ENCODE assay signal across 14 cellular contexts in the genomic region with DNA sequence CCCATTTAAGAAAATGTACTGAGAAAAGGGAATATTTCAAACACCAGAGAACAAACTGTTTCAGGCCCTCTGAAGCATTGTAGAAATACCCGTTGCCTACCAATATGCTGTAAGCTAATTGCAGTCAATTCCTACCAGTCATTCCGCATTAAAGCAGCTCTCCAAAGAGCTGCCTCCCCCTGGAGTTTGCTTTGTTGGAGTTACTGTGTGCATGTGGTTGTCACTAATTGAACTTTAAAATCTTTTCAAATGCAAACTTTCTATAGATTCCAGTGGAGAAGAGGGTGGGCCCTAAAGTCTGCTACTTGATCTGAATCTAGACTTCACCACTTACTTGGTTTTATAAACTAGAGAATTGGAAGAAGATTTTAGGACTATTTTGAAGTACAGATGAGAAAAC.
DNase-seq lines count a peak whose midpoint lies in the region; ATAC-seq and TF ChIP-seq lines count a peak whose summit lies in the region.
"Had no signal": no experiment of that assay in that cellular context is flagged by ENCODE, and none has a peak within 500 bp of the region (broad histone marks: within the 10 kb centered on the region; RNA-seq: fewer than 3 reads in every experiment).

No MANE protein-coding gene starts in this region.

- no peak for ATAC-seq in HG03045 (IDR thresholded peaks at IDR 0.05; ENCODE audit: unreplicated experiment)
- ATAC-seq in HG03457 (IDR thresholded peaks at IDR 0.05; ENCODE audit: unreplicated experiment): no peak

- H3K9me3 ChIP-seq in CD8-positive, alpha-beta memory T cell (ENCODE audit: low read length): no peaks in the 10 kb centered on the region
- H3K9me3 ChIP-seq in OCI-LY3 (ENCODE audit: insufficient read depth, low read length) (no peaks in the 10 kb centered on the region), iPS DF 6.9 (ENCODE audit: control insufficient read depth, insufficient read depth, low read length) (no peaks in the 10 kb centered on the region)
- H3K9me3 ChIP-seq: stomach had no signal

- no peak overlapping the region for H3K4me3 ChIP-seq in CD8-positive, alpha-beta memory T cell (ENCODE audit: low read length)
- no peak overlapping the region for H3K4me3 ChIP-seq in OCI-LY3 (ENCODE audit: low read length)
- no peak overlapping the region for H3K4me3 ChIP-seq in iPS DF 6.9 (ENCODE audit: low read length)

- DNase-seq in CD8-positive, alpha-beta memory T cell: no peak
- peak; percentile 45 for DNase-seq in iPS DF 6.9 (ENCODE audit: low read depth, low spot score)
- DNase-seq in retina: peak; percentile 62
- DNase-seq in type B pancreatic cell (ENCODE audit: extremely low spot score, unreplicated experiment): no peak
- DNase-seq in head of caudate nucleus: no peak
- DNase-seq: activated CD4-positive, alpha-beta T cell treated with anti-CD3 and anti-CD28 coated beads, Interleukin-2, amount 50 U/mL, for 4 hours; central memory CD4-positive, alpha-beta T cell; stimulated activated CD4-positive, alpha-beta T cell treated with anti-CD3 and anti-CD28 coated beads, Interleukin-15, amount 100 ng/mL, for 24 hours; stomach had no signal

- peaks cover 0 to 7% of the 10 kb centered on the region in 2 donors for H3K27me3 Mint-ChIP-seq in CD8-positive, alpha-beta memory T cell
- peaks cover 7% of the 10 kb centered on the region for H3K27me3 Mint-ChIP-seq in type B pancreatic cell

- no peaks in the 10 kb centered on the region for H3K27me3 ChIP-seq in CD8-positive, alpha-beta memory T cell (ENCODE audit: insufficient read depth, low read length, poor library complexity, severe bottlenecking)
- H3K27me3 ChIP-seq in OCI-LY3 (ENCODE audit: low read depth, low read length) (no peaks in the 10 kb centered on the region), iPS DF 6.9 (ENCODE audit: control insufficient read depth, insufficient read depth, low read length) (no peaks in the 10 kb centered on the region; the same call in 1 of the 2 replicates)
- H3K27me3 ChIP-seq: stomach had no signal

- H3K4me3 Mint-ChIP-seq in CD8-positive, alpha-beta memory T cell: peak overlapping the region in 3 of 7 donors; percentile 19 to 48 (median 37)
- H3K4me3 Mint-ChIP-seq in type B pancreatic cell: no peak overlapping the region
- H3K4me3 Mint-ChIP-seq: activated T-helper 1 cell treated with anti-CD3 and anti-CD28 coated beads, Interleukin-12 subunit alpha, Interleukin-12 subunit beta, Interleukin-2, Interleukin-4 antibody, amounts not matched to agents 30 ng/mL and 10 ng/mL and 1 ng/mL, durations not matched to agents 14 hours and 24 hours and 36 hours had no signal

- POLR2A ChIA-PET in CD8-positive, alpha-beta memory T cell (lab: Charles Lee): no interaction called here

- H3K4me1 Mint-ChIP-seq in CD8-positive, alpha-beta memory T cell: peaks cover 28 to 38% (median 38%) of the 10 kb centered on the region in 3 donors
- H3K4me1 Mint-ChIP-seq in type B pancreatic cell (ENCODE audit: unreplicated experiment): peaks cover 37% of the 10 kb centered on the region

- CTCF ChIA-PET in CD8-positive, alpha-beta memory T cell (lab: Charles Lee): no interaction called here

- H3K36me3 Mint-ChIP-seq in CD8-positive, alpha-beta memory T cell: peaks cover 10 to 36% (median 16%) of the 10 kb centered on the region in 3 donors
- H3K36me3 Mint-ChIP-seq in type B pancreatic cell: no peaks in the 10 kb centered on the region

- no CpG with 5 or more reads among the region's 2 CpGs for WGBS in iPS DF 6.9 (ENCODE audit: insufficient coverage, insufficient read length)

- peaks cover 24% of the 10 kb centered on the region for H3K4me1 ChIP-seq in CD8-positive, alpha-beta memory T cell (ENCODE audit: insufficient read depth, low read length)
- peaks cover 52% of the 10 kb centered on the region for H3K4me1 ChIP-seq in OCI-LY3 (ENCODE audit: low read length)
- H3K4me1 ChIP-seq in iPS DF 6.9 (ENCODE audit: control insufficient read depth, insufficient read depth, low read length): peaks cover 24% of the 10 kb centered on the region

- H3K9ac ChIP-seq in OCI-LY3 (ENCODE audit: low read length): no peak overlapping the region

- no peak overlapping the region for H3K27ac ChIP-seq in CD8-positive, alpha-beta memory T cell (ENCODE audit: low read depth, low read length)
- no peak overlapping the region for H3K27ac ChIP-seq in OCI-LY3 (ENCODE audit: low read length)
- no peak overlapping the region for H3K27ac ChIP-seq in iPS DF 6.9 (ENCODE audit: low read length)
- H3K27ac ChIP-seq: SK-N-MC had no signal

- H3K27ac Mint-ChIP-seq in CD8-positive, alpha-beta memory T cell: peak overlapping the region in 7 of 8 donors; percentile 40 to 100 (median 63)
- no peak overlapping the region for H3K27ac Mint-ChIP-seq in type B pancreatic cell
- H3K27ac Mint-ChIP-seq: activated T-helper 1 cell treated with anti-CD3 and anti-CD28 coated beads, Interleukin-12 subunit alpha, Interleukin-12 subunit beta, Interleukin-2, Interleukin-4 antibody, amounts not matched to agents 30 ng/mL and 10 ng/mL and 1 ng/mL, durations not matched to agents 14 hours and 24 hours and 36 hours had no signal

- no peak overlapping the region for H2AFZ ChIP-seq in OCI-LY3 (ENCODE audit: low read depth, low read length)

- H3K36me3 ChIP-seq in CD8-positive, alpha-beta memory T cell (ENCODE audit: insufficient read depth, low read length): peaks cover 1% of the 10 kb centered on the region
- H3K36me3 ChIP-seq in OCI-LY3 (replicated peaks; ENCODE audit: low read depth, low read length) (no peaks in the 10 kb centered on the region), iPS DF 6.9 (ENCODE audit: control insufficient read depth, insufficient read depth, low read length) (no peaks in the 10 kb centered on the region)

- intact Hi-C loops in head of caudate nucleus (cut with DNase I): no loop called here

- no peaks in the 10 kb centered on the region for H3K9me3 Mint-ChIP-seq in CD8-positive, alpha-beta memory T cell
- no peaks in the 10 kb centered on the region for H3K9me3 Mint-ChIP-seq in type B pancreatic cell
- H3K9me3 Mint-ChIP-seq: activated T-helper 1 cell treated with anti-CD3 and anti-CD28 coated beads, Interleukin-12 subunit alpha, Interleukin-12 subunit beta, Interleukin-2, Interleukin-4 antibody, amounts not matched to agents 30 ng/mL and 10 ng/mL and 1 ng/mL, durations not matched to agents 14 hours and 24 hours and 36 hours had no signal

- TF ChIP-seq CTCF in OCI-LY3 (IDR thresholded peaks at IDR 0.05; ENCODE audit: low read depth, low read length) (no peak), type B pancreatic cell (conservative IDR thresholded peaks at IDR 0.05) (no peak)

- H3K4me2 ChIP-seq in OCI-LY3 (ENCODE audit: low read length): peak overlapping the region; percentile 87

- no peaks in the 10 kb centered on the region for H4K20me1 ChIP-seq in OCI-LY3 (ENCODE audit: insufficient read depth, low read length)

- no peaks in the 10 kb centered on the region for H3K79me2 ChIP-seq in OCI-LY3 (ENCODE audit: low read length)

Comparison
In these comparisons a context has a peak if more than half of its experiments do, and no peak if none do; other contexts are left out.
1. DNase-seq: peak in iPS DF 6.9 (single experiment) and retina (single experiment); none in CD8-positive, alpha-beta memory T cell (0 of 5), type B pancreatic cell (single experiment) and head of caudate nucleus (0 of 42).